1 cellular context compared by ENCODE assay signal in the genomic region with DNA sequence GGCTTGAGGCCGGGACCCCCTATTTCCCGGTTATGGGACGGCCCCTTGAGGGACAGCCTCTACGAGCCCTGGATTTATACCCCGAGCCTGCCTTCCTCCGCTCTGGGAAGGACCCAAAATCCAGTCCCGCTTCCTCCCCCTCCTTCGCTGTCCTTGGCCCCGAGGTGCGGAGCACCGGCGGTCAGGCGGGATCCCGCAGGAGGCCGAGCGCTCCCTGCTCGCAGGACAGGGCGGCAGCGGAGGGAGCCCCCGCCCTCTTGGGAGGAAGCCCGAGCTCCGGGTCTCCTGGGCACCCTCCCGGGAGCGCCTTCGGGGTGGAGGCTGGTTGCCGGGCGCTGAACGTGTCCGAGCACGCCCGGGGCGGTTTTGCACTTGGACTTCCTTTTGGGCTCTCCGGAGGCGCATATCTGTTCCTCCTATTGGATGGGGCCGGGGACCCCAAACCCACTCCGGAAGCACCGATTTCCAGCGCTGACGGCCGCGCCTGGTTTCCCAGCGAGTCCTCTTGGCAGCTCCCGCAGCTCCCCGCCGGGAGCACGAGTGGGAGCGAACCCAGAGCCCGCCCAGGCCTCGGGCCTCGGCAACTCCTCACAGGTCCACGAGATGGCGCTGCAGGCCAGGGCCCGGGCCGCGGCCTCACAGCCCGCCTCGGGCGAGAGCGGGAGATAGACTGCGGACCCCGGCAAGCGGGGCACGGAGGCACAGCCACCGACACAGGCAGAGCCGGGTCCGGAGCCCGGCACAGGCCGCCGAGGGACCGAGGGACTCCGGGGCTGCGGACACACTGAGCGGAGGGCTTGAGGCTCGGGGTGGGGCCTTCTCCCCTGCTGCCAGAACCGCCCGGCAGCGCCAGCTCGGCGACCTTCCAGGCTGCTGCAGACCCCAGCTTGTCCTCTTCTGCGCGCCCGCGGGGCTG.
TF ChIP-seq lines count a peak whose summit lies in the region.

No MANE protein-coding gene starts in this region.

TF ChIP-seq in K562, 482 proteins besides CTCF, POLR2A, EP300 and RAD21 (continued from another document and continues in another):
- no peak for TF ChIP-seq HNRNPL (IDR thresholded peaks at IDR 0.05; ENCODE audit: low read depth, low read length)
- TF ChIP-seq SAFB (IDR thresholded peaks at IDR 0.05; ENCODE audit: borderline replicate concordance, low read depth, low read length): peak; percentile 93
- no peak for TF ChIP-seq ZNF217 (CRISPR knock-in tag; IDR thresholded peaks at IDR 0.05)
- no peak for TF ChIP-seq ZNF175 (CRISPR knock-in tag; IDR thresholded peaks at IDR 0.05; ENCODE audit: low read depth)
- TF ChIP-seq HMG20B (CRISPR knock-in tag; IDR thresholded peaks at IDR 0.05): no peak
- TF ChIP-seq STAG1 (CRISPR knock-in tag; IDR thresholded peaks at IDR 0.05; ENCODE audit: borderline replicate concordance): peak; percentile 81; the same call in 1 of the 2 replicates
- TF ChIP-seq, protein P1, sequence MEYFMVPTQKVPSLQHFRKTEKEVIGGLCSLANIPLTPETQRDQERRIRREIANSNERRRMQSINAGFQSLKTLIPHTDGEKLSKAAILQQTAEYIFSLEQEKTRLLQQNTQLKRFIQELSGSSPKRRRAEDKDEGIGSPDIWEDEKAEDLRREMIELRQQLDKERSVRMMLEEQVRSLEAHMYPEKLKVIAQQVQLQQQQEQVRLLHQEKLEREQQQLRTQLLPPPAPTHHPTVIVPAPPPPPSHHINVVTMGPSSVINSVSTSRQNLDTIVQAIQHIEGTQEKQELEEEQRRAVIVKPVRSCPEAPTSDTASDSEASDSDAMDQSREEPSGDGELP (CRISPR knock-in tag; IDR thresholded peaks at IDR 0.05; ENCODE audit: borderline replicate concordance): 0 out of 2 replicates have a peak, but pooled peaks have one; percentile 28
- no peak for TF ChIP-seq NR2C2 (CRISPR knock-in tag; IDR thresholded peaks at IDR 0.05)
- TF ChIP-seq NR2C2 (tag; IDR thresholded peaks at IDR 0.05): 0 out of 2 replicates have a peak, but pooled peaks have one; percentile 20
- TF ChIP-seq L3MBTL2 (IDR thresholded peaks at IDR 0.05): peak; percentile 49; the same call in 1 of the 2 replicates
- no peak for TF ChIP-seq CHD2 (IDR thresholded peaks at IDR 0.05; ENCODE audit: low read depth, low read length)
- no peak for TF ChIP-seq ZNF212 (CRISPR knock-in tag; IDR thresholded peaks at IDR 0.05)
- no peak for TF ChIP-seq CHD4 (IDR thresholded peaks at IDR 0.05; ENCODE audit: insufficient read depth, insufficient replicate concordance, low read depth, low read length, poor library complexity, severe bottlenecking)
- TF ChIP-seq ZNF146 (CRISPR knock-in tag; IDR thresholded peaks at IDR 0.05; ENCODE audit: unreplicated experiment): no peak
- TF ChIP-seq BDP1 (IDR thresholded peaks at IDR 0.05; ENCODE audit: insufficient read depth, insufficient read length): no peak
- TF ChIP-seq ESRRB (CRISPR knock-in tag; IDR thresholded peaks at IDR 0.05; ENCODE audit: borderline replicate concordance): no peak
- TF ChIP-seq, protein P2, sequence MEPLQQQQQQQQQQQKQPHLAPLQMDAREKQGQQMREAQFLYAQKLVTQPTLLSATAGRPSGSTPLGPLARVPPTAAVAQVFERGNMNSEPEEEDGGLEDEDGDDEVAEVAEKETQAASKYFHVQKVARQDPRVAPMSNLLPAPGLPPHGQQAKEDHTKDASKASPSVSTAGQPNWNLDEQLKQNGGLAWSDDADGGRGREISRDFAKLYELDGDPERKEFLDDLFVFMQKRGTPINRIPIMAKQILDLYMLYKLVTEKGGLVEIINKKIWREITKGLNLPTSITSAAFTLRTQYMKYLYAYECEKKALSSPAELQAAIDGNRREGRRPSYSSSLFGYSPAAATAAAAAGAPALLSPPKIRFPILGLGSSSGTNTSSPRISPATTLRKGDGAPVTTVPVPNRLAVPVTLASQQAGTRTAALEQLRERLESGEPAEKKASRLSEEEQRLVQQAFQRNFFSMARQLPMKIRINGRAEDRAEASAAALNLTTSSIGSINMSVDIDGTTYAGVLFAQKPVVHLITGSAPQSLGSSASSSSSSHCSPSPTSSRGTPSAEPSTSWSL (CRISPR knock-in tag; IDR thresholded peaks at IDR 0.05; ENCODE audit: borderline replicate concordance): no peak
- TF ChIP-seq HSF4 (CRISPR knock-in tag; IDR thresholded peaks at IDR 0.05; ENCODE audit: borderline replicate concordance): no peak
- TF ChIP-seq CBX3 (IDR thresholded peaks at IDR 0.05; ENCODE audit: borderline replicate concordance in 1 of 2, low read length in 2 of 2): no peak
- TF ChIP-seq TCF3 (CRISPR knock-in tag; IDR thresholded peaks at IDR 0.05): no peak
- TF ChIP-seq RB1 (IDR thresholded peaks at IDR 0.05; ENCODE audit: low read depth): peak; percentile 68
- TF ChIP-seq MAZ (CRISPR knock-in tag; conservative IDR thresholded peaks at IDR 0.05 in 1 of 2, IDR thresholded peaks at IDR 0.05 in 1 of 2): 0 out of 4 replicates have a peak, but pooled peaks of 1 of the 2 experiments have one; percentile 20
- TF ChIP-seq, protein P3, sequence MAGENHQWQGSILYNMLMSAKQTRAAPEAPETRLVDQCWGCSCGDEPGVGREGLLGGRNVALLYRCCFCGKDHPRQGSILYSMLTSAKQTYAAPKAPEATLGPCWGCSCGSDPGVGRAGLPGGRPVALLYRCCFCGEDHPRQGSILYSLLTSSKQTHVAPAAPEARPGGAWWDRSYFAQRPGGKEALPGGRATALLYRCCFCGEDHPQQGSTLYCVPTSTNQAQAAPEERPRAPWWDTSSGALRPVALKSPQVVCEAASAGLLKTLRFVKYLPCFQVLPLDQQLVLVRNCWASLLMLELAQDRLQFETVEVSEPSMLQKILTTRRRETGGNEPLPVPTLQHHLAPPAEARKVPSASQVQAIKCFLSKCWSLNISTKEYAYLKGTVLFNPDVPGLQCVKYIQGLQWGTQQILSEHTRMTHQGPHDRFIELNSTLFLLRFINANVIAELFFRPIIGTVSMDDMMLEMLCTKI (IDR thresholded peaks at IDR 0.05; ENCODE audit: partially characterized antibody): no peak
- TF ChIP-seq ZNF274 (IDR thresholded peaks at IDR 0.05; ENCODE audit: borderline replicate concordance, low read depth, low read length): no peak
- TF ChIP-seq ZNF695 (CRISPR knock-in tag; IDR thresholded peaks at IDR 0.05): no peak
- TF ChIP-seq, protein P4, sequence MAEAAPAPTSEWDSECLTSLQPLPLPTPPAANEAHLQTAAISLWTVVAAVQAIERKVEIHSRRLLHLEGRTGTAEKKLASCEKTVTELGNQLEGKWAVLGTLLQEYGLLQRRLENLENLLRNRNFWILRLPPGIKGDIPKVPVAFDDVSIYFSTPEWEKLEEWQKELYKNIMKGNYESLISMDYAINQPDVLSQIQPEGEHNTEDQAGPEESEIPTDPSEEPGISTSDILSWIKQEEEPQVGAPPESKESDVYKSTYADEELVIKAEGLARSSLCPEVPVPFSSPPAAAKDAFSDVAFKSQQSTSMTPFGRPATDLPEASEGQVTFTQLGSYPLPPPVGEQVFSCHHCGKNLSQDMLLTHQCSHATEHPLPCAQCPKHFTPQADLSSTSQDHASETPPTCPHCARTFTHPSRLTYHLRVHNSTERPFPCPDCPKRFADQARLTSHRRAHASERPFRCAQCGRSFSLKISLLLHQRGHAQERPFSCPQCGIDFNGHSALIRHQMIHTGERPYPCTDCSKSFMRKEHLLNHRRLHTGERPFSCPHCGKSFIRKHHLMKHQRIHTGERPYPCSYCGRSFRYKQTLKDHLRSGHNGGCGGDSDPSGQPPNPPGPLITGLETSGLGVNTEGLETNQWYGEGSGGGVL (CRISPR knock-in tag; IDR thresholded peaks at IDR 0.05): no peak
- TF ChIP-seq FIP1L1 (IDR thresholded peaks at IDR 0.05; ENCODE audit: low read depth, low read length, poor library complexity, severe bottlenecking): peak; percentile 39
- TF ChIP-seq, protein P5, sequence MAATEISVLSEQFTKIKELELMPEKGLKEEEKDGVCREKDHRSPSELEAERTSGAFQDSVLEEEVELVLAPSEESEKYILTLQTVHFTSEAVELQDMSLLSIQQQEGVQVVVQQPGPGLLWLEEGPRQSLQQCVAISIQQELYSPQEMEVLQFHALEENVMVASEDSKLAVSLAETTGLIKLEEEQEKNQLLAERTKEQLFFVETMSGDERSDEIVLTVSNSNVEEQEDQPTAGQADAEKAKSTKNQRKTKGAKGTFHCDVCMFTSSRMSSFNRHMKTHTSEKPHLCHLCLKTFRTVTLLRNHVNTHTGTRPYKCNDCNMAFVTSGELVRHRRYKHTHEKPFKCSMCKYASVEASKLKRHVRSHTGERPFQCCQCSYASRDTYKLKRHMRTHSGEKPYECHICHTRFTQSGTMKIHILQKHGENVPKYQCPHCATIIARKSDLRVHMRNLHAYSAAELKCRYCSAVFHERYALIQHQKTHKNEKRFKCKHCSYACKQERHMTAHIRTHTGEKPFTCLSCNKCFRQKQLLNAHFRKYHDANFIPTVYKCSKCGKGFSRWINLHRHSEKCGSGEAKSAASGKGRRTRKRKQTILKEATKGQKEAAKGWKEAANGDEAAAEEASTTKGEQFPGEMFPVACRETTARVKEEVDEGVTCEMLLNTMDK (IDR thresholded peaks at IDR 0.05; ENCODE audit: borderline replicate concordance, insufficient read depth, low read depth, low read length, poor library complexity, severe bottlenecking): peak; percentile 56
- TF ChIP-seq ZNF140 (CRISPR knock-in tag; IDR thresholded peaks at IDR 0.05): no peak
- no peak for TF ChIP-seq CREM (IDR thresholded peaks at IDR 0.05; ENCODE audit: low read depth)
- TF ChIP-seq, protein P6, sequence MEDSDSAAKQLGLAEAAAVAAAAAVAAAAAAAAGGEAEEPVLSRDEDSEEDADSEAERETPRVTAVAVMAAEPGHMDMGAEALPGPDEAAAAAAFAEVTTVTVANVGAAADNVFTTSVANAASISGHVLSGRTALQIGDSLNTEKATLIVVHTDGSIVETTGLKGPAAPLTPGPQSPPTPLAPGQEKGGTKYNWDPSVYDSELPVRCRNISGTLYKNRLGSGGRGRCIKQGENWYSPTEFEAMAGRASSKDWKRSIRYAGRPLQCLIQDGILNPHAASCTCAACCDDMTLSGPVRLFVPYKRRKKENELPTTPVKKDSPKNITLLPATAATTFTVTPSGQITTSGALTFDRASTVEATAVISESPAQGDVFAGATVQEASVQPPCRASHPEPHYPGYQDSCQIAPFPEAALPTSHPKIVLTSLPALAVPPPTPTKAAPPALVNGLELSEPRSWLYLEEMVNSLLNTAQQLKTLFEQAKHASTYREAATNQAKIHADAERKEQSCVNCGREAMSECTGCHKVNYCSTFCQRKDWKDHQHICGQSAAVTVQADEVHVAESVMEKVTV (CRISPR knock-in tag; IDR thresholded peaks at IDR 0.05): peak; percentile 70
- TF ChIP-seq HNRNPLL (IDR thresholded peaks at IDR 0.05; ENCODE audit: low read depth, low read length, poor library complexity, severe bottlenecking): no peak
- TF ChIP-seq EWSR1 (IDR thresholded peaks at IDR 0.05; ENCODE audit: borderline replicate concordance, low read depth, partially characterized antibody): peak; percentile 46
- no peak for TF ChIP-seq U2AF2 (optimal IDR thresholded peaks at IDR 0.05; ENCODE audit: low read depth, low read length)
- TF ChIP-seq SRSF1 (IDR thresholded peaks at IDR 0.05; ENCODE audit: low read depth, low read length): no peak
- no peak for TF ChIP-seq HEY1 (CRISPR knock-in tag; IDR thresholded peaks at IDR 0.05; ENCODE audit: borderline replicate concordance)
- no peak for TF ChIP-seq FOXA3 (CRISPR knock-in tag; conservative IDR thresholded peaks at IDR 0.05 in 1 of 2, IDR thresholded peaks at IDR 0.05 in 1 of 2)
- TF ChIP-seq TAF15 (IDR thresholded peaks at IDR 0.05; ENCODE audit: low read depth, low read length): no peak
- TF ChIP-seq ZNF57 (CRISPR knock-in tag; IDR thresholded peaks at IDR 0.05): no peak
- TF ChIP-seq HDGF (IDR thresholded peaks at IDR 0.05): no peak
- no peak for TF ChIP-seq SMAD1 (IDR thresholded peaks at IDR 0.05; ENCODE audit: low read depth, low read length, partially characterized antibody)
- no peak for TF ChIP-seq EZH2 (IDR thresholded peaks at IDR 0.05; ENCODE audit: borderline replicate concordance, low read depth, low read length)
- TF ChIP-seq DACH1 (IDR thresholded peaks at IDR 0.05; ENCODE audit: partially characterized antibody): no peak
- no peak for TF ChIP-seq ZNF197 (CRISPR knock-in tag; IDR thresholded peaks at IDR 0.05; ENCODE audit: low read depth)
- TF ChIP-seq, protein P7, sequence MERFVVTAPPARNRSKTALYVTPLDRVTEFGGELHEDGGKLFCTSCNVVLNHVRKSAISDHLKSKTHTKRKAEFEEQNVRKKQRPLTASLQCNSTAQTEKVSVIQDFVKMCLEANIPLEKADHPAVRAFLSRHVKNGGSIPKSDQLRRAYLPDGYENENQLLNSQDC (CRISPR knock-in tag; IDR thresholded peaks at IDR 0.05): no peak
- TF ChIP-seq, protein P8, sequence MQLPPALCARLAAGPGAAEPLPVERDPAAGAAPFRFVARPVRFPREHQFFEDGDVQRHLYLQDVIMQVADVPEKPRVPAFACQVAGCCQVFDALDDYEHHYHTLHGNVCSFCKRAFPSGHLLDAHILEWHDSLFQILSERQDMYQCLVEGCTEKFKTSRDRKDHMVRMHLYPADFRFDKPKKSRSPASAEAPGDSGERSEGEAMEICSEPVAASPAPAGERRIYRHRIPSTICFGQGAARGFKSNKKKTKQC (CRISPR knock-in tag; IDR thresholded peaks at IDR 0.05): no peak
- no peak for TF ChIP-seq RFX7 (CRISPR knock-in tag; IDR thresholded peaks at IDR 0.05)
- 0 out of 2 replicates have a peak, but pooled peaks have one; percentile 21 for TF ChIP-seq RBM34 (IDR thresholded peaks at IDR 0.05; ENCODE audit: borderline replicate concordance, insufficient read depth, low read length)
- TF ChIP-seq TBL1XR1 (IDR thresholded peaks at IDR 0.05; ENCODE audit: low read length in 2 of 2): 0 out of 4 replicates have a peak, but pooled peaks of 1 of the 2 experiments have one; percentile 21
- TF ChIP-seq, protein P9, sequence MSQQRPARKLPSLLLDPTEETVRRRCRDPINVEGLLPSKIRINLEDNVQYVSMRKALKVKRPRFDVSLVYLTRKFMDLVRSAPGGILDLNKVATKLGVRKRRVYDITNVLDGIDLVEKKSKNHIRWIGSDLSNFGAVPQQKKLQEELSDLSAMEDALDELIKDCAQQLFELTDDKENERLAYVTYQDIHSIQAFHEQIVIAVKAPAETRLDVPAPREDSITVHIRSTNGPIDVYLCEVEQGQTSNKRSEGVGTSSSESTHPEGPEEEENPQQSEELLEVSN (IDR thresholded peaks at IDR 0.05; ENCODE audit: borderline replicate concordance in 1 of 2, extremely low read depth in 1 of 2, insufficient read depth in 1 of 2, insufficient read length in 1 of 2, low read depth in 1 of 2, low read length in 1 of 2, poor library complexity in 1 of 2, severe bottlenecking in 1 of 2): peak in 1 of 2 experiments; percentile 79
- TF ChIP-seq FUS (optimal IDR thresholded peaks at IDR 0.05; ENCODE audit: low read depth, low read length): peak; percentile 16
- no peak for TF ChIP-seq DPF2 (IDR thresholded peaks at IDR 0.05)
- TF ChIP-seq, protein P10, sequence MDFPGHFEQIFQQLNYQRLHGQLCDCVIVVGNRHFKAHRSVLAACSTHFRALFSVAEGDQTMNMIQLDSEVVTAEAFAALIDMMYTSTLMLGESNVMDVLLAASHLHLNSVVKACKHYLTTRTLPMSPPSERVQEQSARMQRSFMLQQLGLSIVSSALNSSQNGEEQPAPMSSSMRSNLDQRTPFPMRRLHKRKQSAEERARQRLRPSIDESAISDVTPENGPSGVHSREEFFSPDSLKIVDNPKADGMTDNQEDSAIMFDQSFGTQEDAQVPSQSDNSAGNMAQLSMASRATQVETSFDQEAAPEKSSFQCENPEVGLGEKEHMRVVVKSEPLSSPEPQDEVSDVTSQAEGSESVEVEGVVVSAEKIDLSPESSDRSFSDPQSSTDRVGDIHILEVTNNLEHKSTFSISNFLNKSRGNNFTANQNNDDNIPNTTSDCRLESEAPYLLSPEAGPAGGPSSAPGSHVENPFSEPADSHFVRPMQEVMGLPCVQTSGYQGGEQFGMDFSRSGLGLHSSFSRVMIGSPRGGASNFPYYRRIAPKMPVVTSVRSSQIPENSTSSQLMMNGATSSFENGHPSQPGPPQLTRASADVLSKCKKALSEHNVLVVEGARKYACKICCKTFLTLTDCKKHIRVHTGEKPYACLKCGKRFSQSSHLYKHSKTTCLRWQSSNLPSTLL (IDR thresholded peaks at IDR 0.05): no peak
